In genomic region chr17:73591278-73592078, GRCh38 we compare ENCODE assay signal across 9 cellular contexts. TPM values are rescaled to one million over a fixed set of nuclear protein-coding genes. Genes with fewer than 3 reads are reported as not detected.
A peak's percentile ranks its signal among the peaks of the same experiment; 100 is the strongest.
DNase-seq lines count a peak whose midpoint lies in the region; ATAC-seq, FAIRE-seq and TF ChIP-seq lines count a peak whose summit lies in the region.
"Had no signal": no experiment of that assay in that cellular context is flagged by ENCODE, and none has a peak within 500 bp of the region (broad histone marks: within the 10 kb centered on the region; RNA-seq: fewer than 3 reads in every experiment).

No MANE protein-coding gene starts in this region.

- peaks cover 67% of the 10 kb centered on the region for H3K4me1 Mint-ChIP-seq in stimulated activated naive CD8-positive, alpha-beta T cell treated with anti-CD3 and anti-CD28 coated beads, Interleukin-15, amount 100 ng/mL, for 72 hours
- peaks cover 57% of the 10 kb centered on the region for H3K4me1 Mint-ChIP-seq in nephron progenitor cell

- H3K36me3 Mint-ChIP-seq in nephron progenitor cell (ENCODE audit: low read depth), result no peaks in the 10 kb centered on the region

- DNase-seq in activated gamma-delta T cell treated with Interleukin-2 at 50 U/mL for 16 hours, result peak; percentile 68
- no peak for DNase-seq in activated gamma-delta T cell (lab: John Stamatoyannopoulos, UW)
- DNase-seq in activated T-cell treated with anti-CD3 and anti-CD28 coated beads, Interleukin-2, amount 50 U/mL, for 48 hours, result peak; percentile 41 to 50
- DNase-seq in stimulated activated naive CD8-positive, alpha-beta T cell treated with anti-CD3 and anti-CD28 coated beads, Interleukin-15, amount 100 ng/mL, for 72 hours, result peak in 1 of 2 donors; percentile 8
- no peak for DNase-seq in omental fat pad (ENCODE audit: low spot score)
- DNase-seq in frontal cortex (ENCODE audit: low spot score in 2 of 2), result no peak
- DNase-seq in nephron progenitor cell, result no peak
- DNase-seq: Karpas-422 had no signal

- peak overlapping the region; percentile 60 to 71 for H3K4me3 Mint-ChIP-seq in stimulated activated naive CD8-positive, alpha-beta T cell treated with anti-CD3 and anti-CD28 coated beads, Interleukin-15, amount 100 ng/mL, for 72 hours
- H3K4me3 Mint-ChIP-seq in nephron progenitor cell, result no peak overlapping the region

- ATAC-seq in HG03575 (IDR thresholded peaks at IDR 0.05; ENCODE audit: extremely low read depth, insufficient number of reproducible peaks, low FRiP score, unreplicated experiment), result peak; percentile 44
- ATAC-seq in stimulated activated naive CD8-positive, alpha-beta T cell treated with anti-CD3 and anti-CD28 coated beads, Interleukin-15, amount 100 ng/mL, for 72 hours, result peak; percentile 57
- ATAC-seq in omental fat pad (ENCODE audit: low FRiP score), result no peak

- H3K27me3 Mint-ChIP-seq in stimulated activated naive CD8-positive, alpha-beta T cell treated with anti-CD3 and anti-CD28 coated beads, Interleukin-15, amount 100 ng/mL, for 72 hours, result no peaks in the 10 kb centered on the region
- peaks cover 34% of the 10 kb centered on the region for H3K27me3 Mint-ChIP-seq in nephron progenitor cell (ENCODE audit: low read depth, poor library complexity)

- peak overlapping the region; percentile 87 to 88 for H3K27ac Mint-ChIP-seq in stimulated activated naive CD8-positive, alpha-beta T cell treated with anti-CD3 and anti-CD28 coated beads, Interleukin-15, amount 100 ng/mL, for 72 hours
- H3K27ac Mint-ChIP-seq in nephron progenitor cell, result no peak overlapping the region

- TF ChIP-seq CTCF in omental fat pad (IDR thresholded peaks at IDR 0.05) (no peak), nephron progenitor cell (IDR thresholded peaks at IDR 0.05) (no peak)

- no peak for FAIRE-seq in frontal cortex (lab: Jason Lieb, UNC)

- no peaks in the 10 kb centered on the region for H3K9me3 Mint-ChIP-seq in stimulated activated naive CD8-positive, alpha-beta T cell treated with anti-CD3 and anti-CD28 coated beads, Interleukin-15, amount 100 ng/mL, for 72 hours
- no peaks in the 10 kb centered on the region for H3K9me3 Mint-ChIP-seq in nephron progenitor cell

RNA-seq across cellular contexts. Expression of gene SDK2, which starts 52.8 kb away (rescaled TPM):
- total RNA-seq in omental fat pad, result 1 to 10 TPM in 1 of 4 donors, under 1 TPM in 3; 0.46 to 1.4 (median 0.64) TPM
- total RNA-seq in frontal cortex, result 6.9 TPM

Comparison
In these comparisons a context has a peak if more than half of its experiments do, and no peak if none do; other contexts are left out.
1. DNase-seq: peak in activated gamma-delta T cell treated with Interleukin-2 at 50 U/mL for 16 hours (single experiment) and activated T-cell treated with anti-CD3 and anti-CD28 coated beads, Interleukin-2, amount 50 U/mL, for 48 hours (2 of 2); none in activated gamma-delta T cell (single experiment), omental fat pad (single experiment), frontal cortex (0 of 2) and nephron progenitor cell (single experiment).